ENCODE assay signal across 19 cellular contexts in the genomic region with DNA sequence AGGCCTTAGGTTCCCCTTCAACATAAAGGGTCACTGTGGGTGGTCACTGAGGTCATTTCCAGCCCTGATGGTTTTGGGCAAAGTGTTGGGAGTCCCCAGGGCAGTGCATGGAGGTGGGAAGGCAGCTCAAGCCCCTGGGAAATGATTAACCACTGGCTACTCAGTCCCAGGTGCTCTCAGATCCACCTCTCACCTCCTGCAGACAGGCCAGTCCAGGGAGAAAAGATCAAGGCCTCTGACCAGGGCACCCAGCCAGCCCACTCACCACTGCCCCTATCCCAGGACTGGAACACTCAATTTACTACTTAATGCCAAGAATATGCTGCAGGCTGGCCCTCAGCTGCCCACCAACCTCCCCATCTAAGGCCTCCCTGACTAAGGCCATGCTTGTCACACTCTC.
"Had no signal": no experiment of that assay in that cellular context is flagged by ENCODE, and none has a peak within 500 bp of the region (broad histone marks: within the 10 kb centered on the region; RNA-seq: fewer than 3 reads in every experiment).

No MANE protein-coding gene starts in this region.

- DNase-seq: IMR-90, Karpas-422, KG1, MG63, NCI-H1092 treated with DMSO at 0.1 percent for 48 hours, NCI-H1436, NCI-H187, NCI-H2029, NCI-H2081 treated with DMSO at 0.1 percent for 48 hours, NCI-H2171, NCI-H226, NCI-H446, NCI-H510A, NCI-H524 treated with DMSO at 0.1 percent for 48 hours, NCI-H69, NCI-H774, RPMI8226, SHP77, SK-N-SH had no signal

- H3K4me3 ChIP-seq: MG63 had no signal

- H3K9ac ChIP-seq: SK-N-SH had no signal

- H3K4me2 ChIP-seq: SK-N-SH had no signal

- H3K9me3 ChIP-seq: MG63, SK-N-SH had no signal

- H3K27me3 ChIP-seq: MG63 had no signal

- H3K36me3 ChIP-seq: MG63 had no signal
